9 cellular contexts compared by ENCODE assay signal in the genomic region with DNA sequence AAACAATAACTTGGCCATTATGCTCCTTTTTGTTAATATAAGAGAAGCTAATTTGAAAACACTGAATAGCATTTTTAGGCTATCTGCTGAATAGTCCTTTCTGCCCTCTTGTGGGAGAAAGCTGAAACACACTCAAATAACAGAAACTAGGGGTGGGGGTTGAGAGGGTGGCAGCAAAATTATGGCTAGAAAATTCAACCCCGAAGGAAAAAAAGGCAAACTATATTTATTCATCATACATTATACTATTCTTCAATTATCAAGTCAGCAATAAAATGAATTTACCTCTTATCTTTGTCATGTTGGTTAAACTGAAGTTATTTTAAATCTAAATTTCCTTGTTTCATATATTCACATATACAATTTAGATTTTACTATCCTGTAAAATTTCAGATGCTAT.
DNase-seq lines count a peak whose midpoint lies in the region; ATAC-seq and TF ChIP-seq lines count a peak whose summit lies in the region.
"Had no signal": no experiment of that assay in that cellular context is flagged by ENCODE, and none has a peak within 500 bp of the region (broad histone marks: within the 10 kb centered on the region; RNA-seq: fewer than 3 reads in every experiment).

No MANE protein-coding gene starts in this region.

- no peaks in the 10 kb centered on the region for H3K4me1 ChIP-seq in PC-3 (ENCODE audit: insufficient read depth, low read length)

- H4K20me1 ChIP-seq in PC-3 (ENCODE audit: low read length): no peaks in the 10 kb centered on the region

- no peak overlapping the region for H3K4me2 ChIP-seq in PC-3 (ENCODE audit: low read length)

- no peak overlapping the region for H3K27ac Mint-ChIP-seq in activated CD4-positive, alpha-beta T cell treated with anti-CD3 and anti-CD28 coated beads, Interleukin-2, amount 10 ng/mL, durations not matched to agents 7 days and 5 days
- H3K27ac Mint-ChIP-seq in endothelial cell (ENCODE audit: unreplicated experiment): no peak overlapping the region
- no peak overlapping the region for H3K27ac Mint-ChIP-seq in nephron progenitor cell
- H3K27ac Mint-ChIP-seq: activated naive CD4-positive, alpha-beta T cell treated with anti-CD3 and anti-CD28 coated beads, Interleukin-2, amount 50 U/mL, for 72 hours had no signal

- H3K4me3 ChIP-seq in PC-3 (ENCODE audit: low read length): no peak overlapping the region

- no peaks in the 10 kb centered on the region for H3K9me3 ChIP-seq in PC-3 (ENCODE audit: low read length)

- H3K9me2 ChIP-seq in PC-3 (replicated peaks; ENCODE audit: low read length): no peaks in the 10 kb centered on the region

- peak; percentile 45 for ATAC-seq in PC-3
- ATAC-seq: activated naive CD4-positive, alpha-beta T cell treated with anti-CD3 and anti-CD28 coated beads, Interleukin-2, amount 50 U/mL, for 72 hours had no signal

- BruUV-seq in PC-3 (replicated peaks; lab: Mats Ljungman, UMichigan): no TSS peak

- POLR2A ChIA-PET in activated CD4-positive, alpha-beta T cell treated with anti-CD3 and anti-CD28 coated beads, Interleukin-2, amount 10 ng/mL, durations not matched to agents 7 days and 5 days (lab: Charles Lee): no interaction called here
- POLR2A ChIA-PET in PC-3 (lab: Charles Lee; ENCODE audit: unreplicated experiment): interaction anchor here (0.9 to 1.0 kb wide), 2 partner anchors 83 to 472 kb away, joined by 3 to 6 read pairs; no protein-coding TSS in a partner anchor

- TF ChIP-seq CTCF in PC-3 (conservative IDR thresholded peaks at IDR 0.05; ENCODE audit: low read depth, low read length) (peak; percentile 88), endothelial cell (IDR thresholded peaks at IDR 0.05; ENCODE audit: unreplicated experiment) (peak; percentile 93), nephron progenitor cell (IDR thresholded peaks at IDR 0.05) (peak; percentile 67)

- H3K36me3 ChIP-seq in PC-3 (ENCODE audit: low read depth, low read length): peaks cover 3% of the 10 kb centered on the region; the same call in 1 of the 2 replicates

- H3K36me3 Mint-ChIP-seq in activated CD4-positive, alpha-beta T cell treated with anti-CD3 and anti-CD28 coated beads, Interleukin-2, amount 10 ng/mL, durations not matched to agents 7 days and 5 days (ENCODE audit: low read depth): peaks cover 2% of the 10 kb centered on the region
- no peaks in the 10 kb centered on the region for H3K36me3 Mint-ChIP-seq in endothelial cell (ENCODE audit: low read depth, unreplicated experiment)
- H3K36me3 Mint-ChIP-seq in nephron progenitor cell (ENCODE audit: low read depth): no peaks in the 10 kb centered on the region
- H3K36me3 Mint-ChIP-seq: activated naive CD4-positive, alpha-beta T cell treated with anti-CD3 and anti-CD28 coated beads, Interleukin-2, amount 50 U/mL, for 72 hours had no signal

- CTCF ChIA-PET in activated CD4-positive, alpha-beta T cell treated with anti-CD3 and anti-CD28 coated beads, Interleukin-2, amount 10 ng/mL, durations not matched to agents 7 days and 5 days (lab: Charles Lee): no interaction called here
- CTCF ChIA-PET in PC-3 (lab: Charles Lee): interaction anchor here (0.7 to 2.9 kb wide), 2 partner anchors 67 to 83 kb away, joined by 3 to 41 read pairs; no protein-coding TSS in a partner anchor

- no peaks in the 10 kb centered on the region for H3K4me1 Mint-ChIP-seq in activated CD4-positive, alpha-beta T cell treated with anti-CD3 and anti-CD28 coated beads, Interleukin-2, amount 10 ng/mL, durations not matched to agents 7 days and 5 days
- H3K4me1 Mint-ChIP-seq in endothelial cell (ENCODE audit: unreplicated experiment): no peaks in the 10 kb centered on the region
- peaks cover 32% of the 10 kb centered on the region for H3K4me1 Mint-ChIP-seq in nephron progenitor cell

- peak; percentile 42 for DNase-seq in activated CD4-positive, alpha-beta T cell treated with anti-CD3 and anti-CD28 coated beads, Interleukin-2, amount 10 ng/mL, durations not matched to agents 7 days and 5 days
- DNase-seq in activated CD4-positive, alpha-beta T cell treated with anti-CD3 and anti-CD28 coated beads for 48 hours: no peak
- DNase-seq in KG1 (lab: John Stamatoyannopoulos, UW) (peak; percentile 29), PC-3 (peak; percentile 73), endothelial cell (ENCODE audit: low spot score) (peak; percentile 40), nephron progenitor cell (peak; percentile 21), activated gamma-delta T cell (lab: John Stamatoyannopoulos, UW) (no peak)
- no peak for DNase-seq in effector CD8-positive, alpha-beta T cell (lab: John Stamatoyannopoulos, UW)

- H3K27me3 Mint-ChIP-seq in activated CD4-positive, alpha-beta T cell treated with anti-CD3 and anti-CD28 coated beads, Interleukin-2, amount 10 ng/mL, durations not matched to agents 7 days and 5 days: no peaks in the 10 kb centered on the region
- H3K27me3 Mint-ChIP-seq in endothelial cell (ENCODE audit: unreplicated experiment) (peaks cover 3% of the 10 kb centered on the region), nephron progenitor cell (ENCODE audit: low read depth, poor library complexity) (peaks cover 3% of the 10 kb centered on the region)

- H3K27ac ChIP-seq in PC-3 (ENCODE audit: low read length): no peak overlapping the region

- no peak overlapping the region for H3K4me3 Mint-ChIP-seq in activated CD4-positive, alpha-beta T cell treated with anti-CD3 and anti-CD28 coated beads, Interleukin-2, amount 10 ng/mL, durations not matched to agents 7 days and 5 days
- no peak overlapping the region for H3K4me3 Mint-ChIP-seq in endothelial cell (ENCODE audit: unreplicated experiment)
- H3K4me3 Mint-ChIP-seq in nephron progenitor cell: no peak overlapping the region

- H3K9ac ChIP-seq in PC-3 (ENCODE audit: low read length): no peak overlapping the region

- intact Hi-C loops in PC-3 (cut with micrococcal nuclease): loop anchor here (1.0 kb wide), 1 partner anchor 84 kb away; no protein-coding TSS in a partner anchor

- peaks cover 5% of the 10 kb centered on the region for H3F3A ChIP-seq in PC-3 (ENCODE audit: low read length, unreplicated experiment)

- H3K27me3 ChIP-seq in PC-3 (ENCODE audit: low read length): no peaks in the 10 kb centered on the region

- no peaks in the 10 kb centered on the region for H3K79me2 ChIP-seq in PC-3 (ENCODE audit: low read length)

- H3K9me3 Mint-ChIP-seq in activated CD4-positive, alpha-beta T cell treated with anti-CD3 and anti-CD28 coated beads, Interleukin-2, amount 10 ng/mL, durations not matched to agents 7 days and 5 days: no peaks in the 10 kb centered on the region
- H3K9me3 Mint-ChIP-seq in endothelial cell (ENCODE audit: unreplicated experiment) (no peaks in the 10 kb centered on the region), nephron progenitor cell (no peaks in the 10 kb centered on the region)
- H3K9me3 Mint-ChIP-seq: activated naive CD4-positive, alpha-beta T cell treated with anti-CD3 and anti-CD28 coated beads, Interleukin-2, amount 50 U/mL, for 72 hours had no signal

- no peak overlapping the region for H2AFZ ChIP-seq in PC-3 (ENCODE audit: low read length)

Comparison
In these comparisons a context has a peak if more than half of its experiments do, and no peak if none do; other contexts are left out.
1. DNase-seq: peak in activated CD4-positive, alpha-beta T cell treated with anti-CD3 and anti-CD28 coated beads, Interleukin-2, amount 10 ng/mL, durations not matched to agents 7 days and 5 days (single experiment), KG1 (single experiment), PC-3 (single experiment), endothelial cell (single experiment) and nephron progenitor cell (single experiment); none in activated CD4-positive, alpha-beta T cell treated with anti-CD3 and anti-CD28 coated beads for 48 hours (single experiment), effector CD8-positive, alpha-beta T cell (single experiment) and activated gamma-delta T cell (single experiment).
2. Peak in every context shown above with its lines, with median percentiles within 50 percentile points of each other: CTCF ChIP-seq.